8 cellular contexts compared by ENCODE assay signal in genomic region chr6:29633532-29633901, GRCh38. TPM values are rescaled to one million over a fixed set of nuclear protein-coding genes. Genes with fewer than 3 reads are reported as not detected.
DNase-seq lines count a peak whose midpoint lies in the region; ATAC-seq and TF ChIP-seq lines count a peak whose summit lies in the region.

No MANE protein-coding gene starts in this region.

- H3K4me1 Mint-ChIP-seq in activated T-cell treated with anti-CD3 and anti-CD28 coated beads, Interleukin-2, amount 50 U/mL, for 24 hours (ENCODE audit: low read depth): peaks cover 40% of the 10 kb centered on the region
- H3K4me1 Mint-ChIP-seq in activated CD4-positive, alpha-beta memory T cell treated with anti-CD3 and anti-CD28 coated beads for 36 hours (ENCODE audit: low read depth): peaks cover 42% of the 10 kb centered on the region

- DNase-seq in activated T-cell treated with anti-CD3 and anti-CD28 coated beads, Interleukin-2, amount 50 U/mL, for 24 hours: no peak
- DNase-seq in activated T-cell treated with anti-CD3 and anti-CD28 coated beads, Interleukin-2, amount 50 U/mL, for 1 hour: no peak
- DNase-seq in activated CD4-positive, alpha-beta memory T cell treated with anti-CD3 and anti-CD28 coated beads for 36 hours: no peak
- no peak for DNase-seq in left cardiac atrium
- no peak for DNase-seq in gastrocnemius medialis
- DNase-seq in H4 (ENCODE audit: low spot score): no peak

- no peak for TF ChIP-seq CTCF in gastrocnemius medialis (IDR thresholded peaks at IDR 0.05 in 4 of 5, conservative IDR thresholded peaks at IDR 0.05 in 1 of 5)

- peaks cover 4 to 11% of the 10 kb centered on the region in 2 donors for H3K4me1 ChIP-seq in gastrocnemius medialis

- peak overlapping the region; percentile 51 to 78 (median 76) for H3K27ac ChIP-seq in gastrocnemius medialis

- no peak for TF ChIP-seq POLR2A in gastrocnemius medialis (IDR thresholded peaks at IDR 0.05)

- in situ Hi-C loops in gastrocnemius medialis (cut with MboI; ENCODE audit: low sequenced_read_pairs in 4 of 4): no loop called here

- H3K4me3 Mint-ChIP-seq in activated T-cell treated with anti-CD3 and anti-CD28 coated beads, Interleukin-2, amount 50 U/mL, for 24 hours: peak overlapping the region; percentile 84
- H3K4me3 Mint-ChIP-seq in activated CD4-positive, alpha-beta memory T cell treated with anti-CD3 and anti-CD28 coated beads for 36 hours: peak overlapping the region; percentile 75

- peak; percentile 4 to 13 for ATAC-seq in left cardiac atrium
- peak in 1 of 2 donors; percentile 16 for ATAC-seq in gastrocnemius medialis
- no peak for ATAC-seq in HG03520 (IDR thresholded peaks at IDR 0.05; ENCODE audit: unreplicated experiment)
- ATAC-seq in GM21526 (IDR thresholded peaks at IDR 0.05; ENCODE audit: low FRiP score, unreplicated experiment): no peak

- no peaks in the 10 kb centered on the region for H3K9me3 ChIP-seq in gastrocnemius medialis

- POLR2A ChIA-PET in activated CD4-positive, alpha-beta memory T cell treated with anti-CD3 and anti-CD28 coated beads for 36 hours (lab: Charles Lee): interaction anchor here (1.5 kb wide), 1 partner anchor 16 kb away, joined by 4 read pairs; no protein-coding TSS in a partner anchor

- no peaks in the 10 kb centered on the region for H3K36me3 Mint-ChIP-seq in activated T-cell treated with anti-CD3 and anti-CD28 coated beads, Interleukin-2, amount 50 U/mL, for 24 hours (ENCODE audit: low read depth)
- H3K36me3 Mint-ChIP-seq in activated CD4-positive, alpha-beta memory T cell treated with anti-CD3 and anti-CD28 coated beads for 36 hours: peaks cover 4% of the 10 kb centered on the region

- no peaks in the 10 kb centered on the region for H3K9me3 Mint-ChIP-seq in activated T-cell treated with anti-CD3 and anti-CD28 coated beads, Interleukin-2, amount 50 U/mL, for 24 hours
- no peaks in the 10 kb centered on the region for H3K9me3 Mint-ChIP-seq in activated CD4-positive, alpha-beta memory T cell treated with anti-CD3 and anti-CD28 coated beads for 36 hours

- peak overlapping the region; percentile 60 to 79 (median 74) for H3K4me3 ChIP-seq in gastrocnemius medialis

- H3K27me3 ChIP-seq in gastrocnemius medialis: peaks cover 35 to 46% (median 35%) of the 10 kb centered on the region in 3 donors

- intact Hi-C loops in activated CD4-positive, alpha-beta memory T cell treated with anti-CD3 and anti-CD28 coated beads for 36 hours (cut with micrococcal nuclease): loop anchor here (1.0 kb wide), 1 partner anchor 17 kb away; no protein-coding TSS in a partner anchor
- intact Hi-C loops in left cardiac atrium (cut with DNase I) (no loop called here), gastrocnemius medialis (cut with DNase I; ENCODE audit: low total_unique reads) (no loop called here)

- peaks cover 5% of the 10 kb centered on the region for H3K27me3 Mint-ChIP-seq in activated T-cell treated with anti-CD3 and anti-CD28 coated beads, Interleukin-2, amount 50 U/mL, for 24 hours
- H3K27me3 Mint-ChIP-seq in activated CD4-positive, alpha-beta memory T cell treated with anti-CD3 and anti-CD28 coated beads for 36 hours: peaks cover 2% of the 10 kb centered on the region

- H3K36me3 ChIP-seq in gastrocnemius medialis: no peaks in the 10 kb centered on the region

- H3K27ac Mint-ChIP-seq in activated T-cell treated with anti-CD3 and anti-CD28 coated beads, Interleukin-2, amount 50 U/mL, for 24 hours: peak overlapping the region; percentile 0
- peak overlapping the region; percentile 43 for H3K27ac Mint-ChIP-seq in activated CD4-positive, alpha-beta memory T cell treated with anti-CD3 and anti-CD28 coated beads for 36 hours

- CTCF ChIA-PET in activated CD4-positive, alpha-beta memory T cell treated with anti-CD3 and anti-CD28 coated beads for 36 hours (lab: Charles Lee): interaction anchor here (0.9 to 3.4 kb wide), 3 partner anchors 17 to 43 kb away, joined by 3 to 25 read pairs (median 20); no protein-coding TSS in a partner anchor

RNA-seq across cellular contexts. Expression of gene GABBR1, which starts 0.5 kb away (rescaled TPM):
- 10 to 100 TPM; 21.1 to 23.5 TPM for total RNA-seq in activated CD4-positive, alpha-beta memory T cell treated with anti-CD3 and anti-CD28 coated beads for 36 hours
- 10 to 100 TPM; 22.4 to 32.7 TPM for total RNA-seq in left cardiac atrium
- 1 to 10 TPM; 1.0 to 3.8 (median 3.1) TPM for total RNA-seq in gastrocnemius medialis
- total RNA-seq in H4 (2014; rRNA removed; shearing (Covaris generic)): 3.8 and 3.9 TPM in 2 replicates

RNA-seq across cellular contexts. Expression of gene MOG, which starts 23.4 kb away (rescaled TPM):
- not detected for total RNA-seq in activated CD4-positive, alpha-beta memory T cell treated with anti-CD3 and anti-CD28 coated beads for 36 hours
- total RNA-seq in left cardiac atrium: 1 to 10 TPM; 1.7 to 3.5 TPM
- not detected for total RNA-seq in gastrocnemius medialis
- total RNA-seq in H4 (2014; rRNA removed; shearing (Covaris generic)): not detected in 2 replicates

RNA-seq across cellular contexts. Expression of gene ZFP57, which starts 47.4 kb away (rescaled TPM):
- not detected for total RNA-seq in activated CD4-positive, alpha-beta memory T cell treated with anti-CD3 and anti-CD28 coated beads for 36 hours
- total RNA-seq in left cardiac atrium (under 1 TPM; 0.24 to 0.50 TPM), gastrocnemius medialis (under 1 TPM in 1 of 4 donors, not detected in 3; 0.16 TPM)
- total RNA-seq in H4 (2014; rRNA removed; shearing (Covaris generic)): not detected in 2 replicates

RNA-seq across cellular contexts. Expression of gene OR2H2, which starts 48.6 kb away (rescaled TPM):
- total RNA-seq in activated CD4-positive, alpha-beta memory T cell treated with anti-CD3 and anti-CD28 coated beads for 36 hours: not detected
- not detected for total RNA-seq in left cardiac atrium
- not detected for total RNA-seq in gastrocnemius medialis
- total RNA-seq in H4 (2014; rRNA removed; shearing (Covaris generic)): not detected in 2 replicates

Comparison
In these comparisons a context has a peak if more than half of its experiments do, and no peak if none do; other contexts are left out.
1. ATAC-seq: peak in left cardiac atrium (2 of 2); none in HG03520 (single experiment) and GM21526 (single experiment).